In genomic region chr5:41722359-41722950, GRCh38 we compare ENCODE assay signal across 13 cellular contexts.
A peak's percentile ranks its signal among the peaks of the same experiment; 100 is the strongest.
DNase-seq lines count a peak whose midpoint lies in the region; ATAC-seq and TF ChIP-seq lines count a peak whose summit lies in the region.
"Had no signal": no experiment of that assay in that cellular context is flagged by ENCODE, and none has a peak within 500 bp of the region (broad histone marks: within the 10 kb centered on the region; RNA-seq: fewer than 3 reads in every experiment).

No MANE protein-coding gene starts in this region.

- H3K4me3 ChIP-seq in SK-N-MC = no peak overlapping the region
- no peak overlapping the region for H3K4me3 ChIP-seq in stomach
- H3K4me3 ChIP-seq: neural progenitor cell had no signal

- H3K27ac ChIP-seq in C4-2B (no peak overlapping the region), SK-N-MC (0 out of 2 replicates have a peak overlapping the region, but pooled peaks have one; percentile 52), foreskin keratinocyte (no peak overlapping the region), stomach (no peak overlapping the region)
- H3K27ac ChIP-seq: neural progenitor cell had no signal

- intact Hi-C loops in stomach (cut with DNase I; ENCODE audit: low total_unique reads) = no loop called here

- TF ChIP-seq EP300 in stomach (IDR thresholded peaks at IDR 0.05) = no peak

- 65 to 78% (median 75%) methylated on average over 3 of the region's 3 CpGs for WGBS in stomach, 5 donors

- TF ChIP-seq POLR2A in stomach (IDR thresholded peaks at IDR 0.05) = no peak

- no peaks in the 10 kb centered on the region for H3K4me1 ChIP-seq in foreskin keratinocyte
- no peaks in the 10 kb centered on the region for H3K4me1 ChIP-seq in stomach
- H3K4me1 ChIP-seq: neural progenitor cell had no signal

- H3K27me3 ChIP-seq in foreskin keratinocyte (no peaks in the 10 kb centered on the region), stomach (no peaks in the 10 kb centered on the region)
- H3K27me3 ChIP-seq: neural progenitor cell had no signal

- H3K9ac ChIP-seq in SK-N-MC (ENCODE audit: insufficient read length) = no peak overlapping the region
- H3K9ac ChIP-seq: neural progenitor cell had no signal

- ATAC-seq in GM21786 (IDR thresholded peaks at IDR 0.05; ENCODE audit: unreplicated experiment) (peak; percentile 50), foreskin keratinocyte (peak; percentile 33), HG02840 (IDR thresholded peaks at IDR 0.05; ENCODE audit: low FRiP score, unreplicated experiment) (no peak)
- ATAC-seq: CD8-positive, alpha-beta T cell had no signal

- H3K9me3 ChIP-seq in SK-N-MC (ENCODE audit: low read depth, low read length) (no peaks in the 10 kb centered on the region), stomach (no peaks in the 10 kb centered on the region)

- TF ChIP-seq CTCF in C4-2B (conservative IDR thresholded peaks at IDR 0.05) = peak; percentile 21
- peak; percentile 27 for TF ChIP-seq CTCF in foreskin keratinocyte (conservative IDR thresholded peaks at IDR 0.05)
- TF ChIP-seq CTCF in stomach (IDR thresholded peaks at IDR 0.05) = no peak

- no peak for DNase-seq in SK-N-MC (ENCODE audit: low read depth, low spot score)
- DNase-seq in foreskin keratinocyte = no peak
- no peak for DNase-seq in stomach
- DNase-seq in NCI-H187 treated with DMSO at 0.1 percent for 48 hours (lab: John Stamatoyannopoulos, UW) = no peak
- no peak for DNase-seq in activated CD4-positive, CD25-positive, alpha-beta regulatory T cell treated with anti-CD3 and anti-CD28 coated beads, Interleukin-2, amount 50 U/mL, for 72 hours
- DNase-seq: activated CD8-positive, alpha-beta memory T cell treated with anti-CD3 and anti-CD28 coated beads, Interleukin-2, amount 50 U/mL, for 48 hours; NCI-H510A; stimulated activated naive CD4-positive, alpha-beta T cell treated with Interleukin-2 at 50 U/mL for 16 hours had no signal

- no peaks in the 10 kb centered on the region for H3K36me3 ChIP-seq in SK-N-MC (ENCODE audit: insufficient read depth, low read length)
- no peaks in the 10 kb centered on the region for H3K36me3 ChIP-seq in stomach
- H3K36me3 ChIP-seq: neural progenitor cell had no signal

Comparison
In these comparisons a context has a peak if more than half of its experiments do, and no peak if none do; other contexts are left out.
1. CTCF ChIP-seq: peak in C4-2B (single experiment) and foreskin keratinocyte (single experiment); none in stomach (0 of 7).